In genomic region chr14:26191123-26191522, GRCh38 we compare ENCODE assay signal across 22 cellular contexts.
DNase-seq lines count a peak whose midpoint lies in the region; FAIRE-seq and TF ChIP-seq lines count a peak whose summit lies in the region.
"Had no signal": no experiment of that assay in that cellular context is flagged by ENCODE, and none has a peak within 500 bp of the region (broad histone marks: within the 10 kb centered on the region; RNA-seq: fewer than 3 reads in every experiment).

No MANE protein-coding gene starts in this region.

- H2AFZ ChIP-seq in OCI-LY3 (ENCODE audit: low read depth, low read length) (no peak overlapping the region), endothelial cell of umbilical vein (ENCODE audit: low read depth, low read length) (peak overlapping the region; percentile 90)

- TF ChIP-seq CTCF in OCI-LY3 (IDR thresholded peaks at IDR 0.05; ENCODE audit: low read depth, low read length), result peak; percentile 35
- TF ChIP-seq CTCF in endothelial cell of umbilical vein (IDR thresholded peaks at IDR 0.05; ENCODE audit: extremely low read depth in 1 of 2, insufficient read depth in 1 of 2, low read depth in 1 of 2, low read length in 2 of 2), result no peak
- peak; percentile 39 for TF ChIP-seq CTCF in progenitor cell of endocrine pancreas (IDR thresholded peaks at IDR 0.05; ENCODE audit: unreplicated experiment)

- no peaks in the 10 kb centered on the region for H3K9me1 ChIP-seq in endothelial cell of umbilical vein (replicated peaks; ENCODE audit: control insufficient read depth, extremely low read depth, insufficient read depth, low read length)

- peaks cover 78% of the 10 kb centered on the region for H3K27me3 ChIP-seq in OCI-LY3 (ENCODE audit: low read depth, low read length)
- no peaks in the 10 kb centered on the region for H3K27me3 ChIP-seq in endothelial cell of umbilical vein (ENCODE audit: control insufficient read depth in 2 of 2, insufficient read depth in 2 of 2, low read length in 2 of 2)
- H3K27me3 ChIP-seq: tibial nerve had no signal

- POLR2A ChIA-PET in endothelial cell of umbilical vein (lab: Charles Lee), result no interaction called here

- dilution Hi-C loops in endothelial cell of umbilical vein (cut with MboI; ENCODE audit: extremely low pct_ligation_motif_present, low sequenced_read_pairs), result no loop called here

- TF ChIP-seq POLR2A in endothelial cell of umbilical vein (IDR thresholded peaks at IDR 0.05; ENCODE audit: low read depth, low read length) (no peak), H54 (IDR thresholded peaks at IDR 0.05; ENCODE audit: low read depth, low read length) (no peak)

- H3K4me1 Mint-ChIP-seq in progenitor cell of endocrine pancreas (ENCODE audit: low read depth), result no peaks in the 10 kb centered on the region
- H3K4me1 Mint-ChIP-seq: activated CD4-positive, alpha-beta T cell treated with anti-CD3 and anti-CD28 coated beads, Interleukin-2, amount 10 ng/mL, durations not matched to agents 7 days and 5 days had no signal

- BruUV-seq in endothelial cell of umbilical vein (replicated peaks; lab: Mats Ljungman, UMichigan), result no TSS peak

- H3K4me1 ChIP-seq in OCI-LY3 (ENCODE audit: low read length) (peaks cover 24% of the 10 kb centered on the region), endothelial cell of umbilical vein (ENCODE audit: control insufficient read depth, extremely low read depth, insufficient read depth, low read length) (peaks cover 7% of the 10 kb centered on the region)

- H3K4me3 Mint-ChIP-seq in progenitor cell of endocrine pancreas (ENCODE audit: low read depth), result no peak overlapping the region
- H3K4me3 Mint-ChIP-seq: activated CD4-positive, alpha-beta T cell treated with anti-CD3 and anti-CD28 coated beads, Interleukin-2, amount 10 ng/mL, durations not matched to agents 7 days and 5 days; CD4-positive, alpha-beta T cell; IgD-negative memory B cell had no signal

- CTCF ChIA-PET in endothelial cell of umbilical vein (lab: Charles Lee), result interaction anchor here (0.7 kb wide), 1 partner anchor 539 kb away, joined by 3 read pairs; no protein-coding TSS in a partner anchor

- no peak overlapping the region for H3K27ac ChIP-seq in OCI-LY3 (ENCODE audit: low read length)
- no peak overlapping the region for H3K27ac ChIP-seq in endothelial cell of umbilical vein (ENCODE audit: insufficient read depth, low read depth, low read length)
- H3K27ac ChIP-seq: tibial nerve had no signal

- H3K36me3 Mint-ChIP-seq in progenitor cell of endocrine pancreas (ENCODE audit: insufficient read depth), result no peaks in the 10 kb centered on the region
- H3K36me3 Mint-ChIP-seq: IgD-negative memory B cell had no signal

- FAIRE-seq in endothelial cell of umbilical vein (lab: Jason Lieb, UNC), result no peak
- FAIRE-seq in H54 (lab: Jason Lieb, UNC), result no peak
- FAIRE-seq: colon, RCC 7860 had no signal

- no peaks in the 10 kb centered on the region; the same call in 1 of the 2 replicates for H4K20me1 ChIP-seq in OCI-LY3 (ENCODE audit: insufficient read depth, low read length)
- no peaks in the 10 kb centered on the region for H4K20me1 ChIP-seq in endothelial cell of umbilical vein (replicated peaks; ENCODE audit: control insufficient read depth, extremely low read depth, insufficient read depth, low read length)

- H3K9me3 ChIP-seq in OCI-LY3 (ENCODE audit: insufficient read depth, low read length), result 0 out of 2 replicates have a peak, but pooled peaks cover 6% of the 10 kb centered on the region
- no peaks in the 10 kb centered on the region for H3K9me3 ChIP-seq in endothelial cell of umbilical vein (replicated peaks; ENCODE audit: control insufficient read depth, insufficient read depth, low read length)
- H3K9me3 ChIP-seq: mucosa of descending colon, tibial nerve had no signal

- H3K79me2 ChIP-seq in OCI-LY3 (ENCODE audit: low read length) (no peaks in the 10 kb centered on the region), endothelial cell of umbilical vein (ENCODE audit: control insufficient read depth, insufficient read depth, low read length) (no peaks in the 10 kb centered on the region)

- H3K36me3 ChIP-seq in OCI-LY3 (replicated peaks; ENCODE audit: low read depth, low read length), result no peaks in the 10 kb centered on the region
- H3K36me3 ChIP-seq in endothelial cell of umbilical vein (ENCODE audit: control insufficient read depth in 2 of 2, extremely low read depth in 1 of 2, insufficient read depth in 2 of 2, low read length in 2 of 2), result no peaks in the 10 kb centered on the region
- H3K36me3 ChIP-seq: tibial nerve had no signal

- intact Hi-C loops in endothelial cell of umbilical vein (cut with micrococcal nuclease), result no loop called here

- H3K9ac ChIP-seq in OCI-LY3 (ENCODE audit: low read length), result no peak overlapping the region
- H3K9ac ChIP-seq in endothelial cell of umbilical vein (replicated peaks; ENCODE audit: extremely low read depth, insufficient read depth, low read length), result no peak overlapping the region

- DNase-seq in NCI-H748 (lab: John Stamatoyannopoulos, UW; ENCODE audit: unreplicated experiment) (peak; percentile 28), NCI-H748 treated with DMSO at 0.1 percent for 48 hours (lab: John Stamatoyannopoulos, UW) (no peak), endothelial cell of umbilical vein (ENCODE audit: low read depth, low spot score) (no peak), progenitor cell of endocrine pancreas (ENCODE audit: low spot score, unreplicated experiment) (no peak), NCI-H1930 (lab: John Stamatoyannopoulos, UW) (no peak), H54 (ENCODE audit: insufficient read length, low spot score) (no peak)
- no peak for DNase-seq in activated CD8-positive, alpha-beta memory T cell treated with anti-CD3 and anti-CD28 coated beads, Interleukin-2, amount 50 U/mL, for 48 hours
- DNase-seq: activated CD4-positive, alpha-beta T cell treated with anti-CD3 and anti-CD28 coated beads, Interleukin-2, amount 10 ng/mL, durations not matched to agents 7 days and 5 days; activated CD8-positive, alpha-beta memory T cell treated with anti-CD3 and anti-CD28 coated beads, Interleukin-2, amount 50 U/mL, for 4 hours; activated gamma-delta T cell; CD4-positive, alpha-beta T cell; DND-41; mucosa of descending colon; NCI-H2171 treated with DMSO at 0.1 percent for 48 hours; retina; stimulated activated CD4-positive, alpha-beta T cell treated with anti-CD3 and anti-CD28 coated beads, Interleukin-15, amount 100 ng/mL, for 24 hours; stimulated activated naive CD4-positive, alpha-beta T cell had no signal

- H3K27me3 Mint-ChIP-seq in progenitor cell of endocrine pancreas, result no peaks in the 10 kb centered on the region
- H3K27me3 Mint-ChIP-seq: activated CD4-positive, alpha-beta T cell treated with anti-CD3 and anti-CD28 coated beads, Interleukin-2, amount 10 ng/mL, durations not matched to agents 7 days and 5 days; CD4-positive, alpha-beta T cell; IgD-negative memory B cell had no signal

- no peak overlapping the region for H3K27ac Mint-ChIP-seq in progenitor cell of endocrine pancreas
- H3K27ac Mint-ChIP-seq: activated CD4-positive, alpha-beta T cell treated with anti-CD3 and anti-CD28 coated beads, Interleukin-2, amount 10 ng/mL, durations not matched to agents 7 days and 5 days; CD4-positive, alpha-beta T cell; IgD-negative memory B cell had no signal

- H3K9me3 Mint-ChIP-seq in progenitor cell of endocrine pancreas (ENCODE audit: low read depth), result no peaks in the 10 kb centered on the region

- H3K4me2 ChIP-seq in OCI-LY3 (ENCODE audit: low read length), result no peak overlapping the region
- no peak overlapping the region for H3K4me2 ChIP-seq in endothelial cell of umbilical vein (ENCODE audit: insufficient read depth, low read length)

- H3K4me3 ChIP-seq in OCI-LY3 (ENCODE audit: low read length) (no peak overlapping the region), endothelial cell of umbilical vein (replicated peaks in 1 of 3; ENCODE audit: insufficient read depth in 1 of 3, low read depth in 1 of 3, low read length in 3 of 3) (no peak overlapping the region)
- H3K4me3 ChIP-seq: mucosa of descending colon, tibial nerve had no signal

TF ChIP-seq in endothelial cell of umbilical vein, 7 proteins besides CTCF, POLR2A, EP300 and RAD21:
- TF ChIP-seq EZH2 (IDR thresholded peaks at IDR 0.05; ENCODE audit: borderline replicate concordance, low read depth, low read length, severe bottlenecking), result no peak

Comparison
In these comparisons a context has a peak if more than half of its experiments do, and no peak if none do; other contexts are left out.
1. CTCF ChIP-seq: peak in OCI-LY3 (single experiment) and progenitor cell of endocrine pancreas (single experiment); none in endothelial cell of umbilical vein (0 of 2).